26 cellular contexts compared by ENCODE assay signal in genomic region chrX:77412631-77413030, GRCh38. TPM values are rescaled to one million over a fixed set of nuclear protein-coding genes. Genes with fewer than 3 reads are reported as not detected.
DNase-seq lines count a peak whose midpoint lies in the region; ATAC-seq, FAIRE-seq and TF ChIP-seq lines count a peak whose summit lies in the region.
"Had no signal": no experiment of that assay in that cellular context is flagged by ENCODE, and none has a peak within 500 bp of the region (broad histone marks: within the 10 kb centered on the region; RNA-seq: fewer than 3 reads in every experiment).

No MANE protein-coding gene starts in this region.

- no peak overlapping the region for H2BK120ac ChIP-seq in H1 (replicated peaks; ENCODE audit: low read depth, low read length)

- no peak overlapping the region for H4K8ac ChIP-seq in H1 (ENCODE audit: extremely low read depth, insufficient read depth, low read length)

- H2BK15ac ChIP-seq in H1 (ENCODE audit: low read length) = no peak overlapping the region

- WGBS in H1 (ENCODE audit: extremely low coverage in 1 of 2, insufficient coverage in 1 of 2, insufficient read length in 1 of 2, insufficient replicate concordance in 2 of 2, low coverage in 1 of 2, low lambda C conversion rate in 2 of 2, missing lambda C conversion rate in 1 of 2), 2 experiments = 98% methylated on average over 3 of the region's 3 CpGs; no CpG with 5 or more reads in 1 of the 2 experiments

- TF ChIP-seq CTCF in H1 (IDR thresholded peaks at IDR 0.05; ENCODE audit: control extremely low read depth in 1 of 3, insufficient read depth in 1 of 3, low read depth in 1 of 3, low read length in 3 of 3) = no peak
- no peak for TF ChIP-seq CTCF in osteoblast (IDR thresholded peaks at IDR 0.05; ENCODE audit: extremely low read depth, low read depth, low read length)
- no peak for TF ChIP-seq CTCF in colonic mucosa (IDR thresholded peaks at IDR 0.05)

- H3K79me2 ChIP-seq in H1 (ENCODE audit: control insufficient read depth in 1 of 2, insufficient read depth in 2 of 2, low read length in 2 of 2) = no peaks in the 10 kb centered on the region
- H3K79me2 ChIP-seq in osteoblast (ENCODE audit: insufficient read depth, low read length) = no peaks in the 10 kb centered on the region

- no peak overlapping the region for H3K23ac ChIP-seq in H1 (ENCODE audit: insufficient read length)

- H4K20me1 ChIP-seq in H1 (replicated peaks in 1 of 2; ENCODE audit: control insufficient read depth in 1 of 2, insufficient read depth in 2 of 2, low read length in 2 of 2) = no peaks in the 10 kb centered on the region
- no peaks in the 10 kb centered on the region for H4K20me1 ChIP-seq in osteoblast (ENCODE audit: insufficient read depth, low read length)
- H4K20me1 ChIP-seq: BLaER1 had no signal

- H3K4ac ChIP-seq in H1 (replicated peaks; ENCODE audit: insufficient read length, low read depth, low read length) = no peak overlapping the region

- no peaks in the 10 kb centered on the region for H3K4me1 ChIP-seq in H1 (replicated peaks in 1 of 4; ENCODE audit: control insufficient read depth in 3 of 4, insufficient read depth in 4 of 4, low read length in 3 of 4)
- H3K4me1 ChIP-seq in osteoblast (ENCODE audit: insufficient read depth, low read length) = no peaks in the 10 kb centered on the region
- H3K4me1 ChIP-seq in colonic mucosa = no peaks in the 10 kb centered on the region
- H3K4me1 ChIP-seq: BE2C, BLaER1 had no signal

- H3K9ac ChIP-seq in H1 (replicated peaks in 1 of 4; ENCODE audit: extremely low read depth in 1 of 4, low read depth in 3 of 4, low read length in 3 of 4) (no peak overlapping the region), colonic mucosa (ENCODE audit: low read depth in 2 of 2, low read length in 2 of 2) (no peak overlapping the region)
- H3K9ac ChIP-seq: BLaER1 had no signal

- H3K27ac ChIP-seq in H1 (ENCODE audit: low read depth, low read length) = no peak overlapping the region
- no peak overlapping the region for H3K27ac ChIP-seq in osteoblast (ENCODE audit: low read depth, low read length)
- H3K27ac ChIP-seq in colonic mucosa = no peak overlapping the region
- H3K27ac ChIP-seq: BLaER1 had no signal

- H3K4me3 ChIP-seq in H1 (ENCODE audit: extremely low read depth in 1 of 4, insufficient read depth in 2 of 4, low read depth in 3 of 4, low read length in 4 of 4) = no peak overlapping the region
- no peak overlapping the region for H3K4me3 ChIP-seq in osteoblast (ENCODE audit: insufficient read depth, low read length)
- no peak overlapping the region for H3K4me3 ChIP-seq in colonic mucosa
- H3K4me3 ChIP-seq: BLaER1 had no signal

- H3K14ac ChIP-seq in H1 (ENCODE audit: insufficient read length) = no peak overlapping the region

- H2AK5ac ChIP-seq in H1 (ENCODE audit: low read depth, low read length) = no peak overlapping the region

- CTCF ChIA-PET in H1 (lab: Charles Lee; ENCODE audit: partially characterized antibody) = no interaction called here

- no peak overlapping the region for H3K4me2 ChIP-seq in H1 (ENCODE audit: insufficient read depth in 1 of 2, low read depth in 2 of 2, low read length in 2 of 2)
- no peak overlapping the region for H3K4me2 ChIP-seq in osteoblast (ENCODE audit: insufficient read depth, low read length)
- H3K4me2 ChIP-seq: BLaER1 had no signal

- POLR2A ChIA-PET in H1 (lab: Charles Lee; ENCODE audit: partially characterized antibody) = no interaction called here

- no peak for TF ChIP-seq RAD21 in H1 (IDR thresholded peaks at IDR 0.05 in 1 of 2, conservative IDR thresholded peaks at IDR 0.05 in 1 of 2; ENCODE audit: low read depth in 2 of 2, low read length in 2 of 2)

- no peak for TF ChIP-seq EP300 in H1 (IDR thresholded peaks at IDR 0.05; ENCODE audit: borderline replicate concordance in 1 of 2, low read depth in 2 of 2, low read length in 2 of 2)

- TF ChIP-seq POLR2A in H1 (IDR thresholded peaks at IDR 0.05; ENCODE audit: control extremely low read depth in 1 of 2, low read depth in 2 of 2, low read length in 2 of 2) = no peak

- H3K9me3 ChIP-seq in H1 (ENCODE audit: insufficient read depth in 2 of 2, low read depth in 1 of 2, low read length in 1 of 2) (no peaks in the 10 kb centered on the region), osteoblast (ENCODE audit: low read depth, low read length) (no peaks in the 10 kb centered on the region), colonic mucosa (no peaks in the 10 kb centered on the region)
- H3K9me3 ChIP-seq: BE2C had no signal

- intact Hi-C loops in colonic mucosa (cut with DNase I) = no loop called here

- no peak overlapping the region for H2AFZ ChIP-seq in H1 (ENCODE audit: low read length)
- no peak overlapping the region for H2AFZ ChIP-seq in osteoblast (ENCODE audit: low read length)

- no peak overlapping the region for H3K18ac ChIP-seq in H1 (ENCODE audit: extremely low read depth, low read length)

- no peaks in the 10 kb centered on the region for H3K27me3 ChIP-seq in H1 (replicated peaks in 1 of 4; ENCODE audit: control insufficient read depth in 3 of 4, extremely low read depth in 1 of 4, insufficient read depth in 3 of 4, low read length in 3 of 4)
- H3K27me3 ChIP-seq in osteoblast (ENCODE audit: insufficient read depth, low read length) = no peaks in the 10 kb centered on the region
- H3K27me3 ChIP-seq in colonic mucosa = no peaks in the 10 kb centered on the region
- H3K27me3 ChIP-seq: BE2C had no signal

- ATAC-seq in GM21528 (IDR thresholded peaks at IDR 0.05; ENCODE audit: low FRiP score, unreplicated experiment) = no peak

- H3K36me3 ChIP-seq in H1 (ENCODE audit: control insufficient read depth in 2 of 4, insufficient read depth in 4 of 4, low read length in 3 of 4) (no peaks in the 10 kb centered on the region), osteoblast (ENCODE audit: insufficient read depth, low read length) (no peaks in the 10 kb centered on the region), colonic mucosa (no peaks in the 10 kb centered on the region)
- H3K36me3 ChIP-seq: BE2C, BLaER1 had no signal

- H3K56ac ChIP-seq in H1 (replicated peaks; ENCODE audit: insufficient read length, low read depth, low read length) = no peak overlapping the region

- no peak overlapping the region for H2BK20ac ChIP-seq in H1 (ENCODE audit: low read length)

- no peak overlapping the region for H4K5ac ChIP-seq in H1 (ENCODE audit: insufficient read length, low read depth, low read length)

- H3K79me1 ChIP-seq in H1 (ENCODE audit: low read depth, low read length) = no peaks in the 10 kb centered on the region

- no peak overlapping the region for H2BK12ac ChIP-seq in H1 (ENCODE audit: low read depth, low read length)

- no peak overlapping the region for H2BK5ac ChIP-seq in H1 (ENCODE audit: low read depth, low read length)

- peak; percentile 52 for FAIRE-seq in H1 (lab: Jason Lieb, UNC)
- FAIRE-seq: A204.1, G401.6, GM12891, GM19239 had no signal

- no peaks in the 10 kb centered on the region for H3K23me2 ChIP-seq in H1 (ENCODE audit: low read depth, low read length)

- H4K91ac ChIP-seq in H1 (replicated peaks; ENCODE audit: insufficient read length, low read length) = no peak overlapping the region

- DNase-seq in H1 (ENCODE audit: low read depth in 1 of 2, low spot score in 2 of 2) (no peak), osteoblast (ENCODE audit: insufficient read length, low spot score, missing footprints) (peak; percentile 60), colonic mucosa (no peak), DMS79 treated with DMSO at 0.1 percent for 48 hours (lab: John Stamatoyannopoulos, UW) (no peak)
- DNase-seq: 8988T; ACHN; BE2C; C1 segment of cervical spinal cord; CD4-positive, alpha-beta memory T cell; CD4-positive, CD25-positive, alpha-beta regulatory T cell; CD8-positive, alpha-beta memory T cell; COR-L47; DMS 273 treated with DMSO at 0.1 percent for 48 hours; DMS153; DMS53; DMS79; GF-D8 had no signal

RNA-seq across cellular contexts. Expression of gene FGF16, which starts 34.6 kb away (rescaled TPM):
- 1.4 TPM in 2 replicates for total RNA-seq in H1 (2021; fragmentation: NEBNext Ultra II Directional; extraction: Animal tissue kit (Norgen Biotek cat#: 25700))
- 0.50 and 0.61 TPM in 2 replicates for polyA plus RNA-seq in H1 (2011; rRNA removed)
- 0.58 TPM for polyA plus RNA-seq in H1 (2011; cell fraction: cytosol; rRNA removed)
- polyA plus RNA-seq in H1 (2011; cell fraction: nucleus; rRNA removed) = 1.1 TPM
- 0.51 to 0.98 TPM (median 0.72 TPM) in 4 replicates for polyA plus RNA-seq in H1 (2012, experiment 1 of 2)
- 0.29 TPM for polyA plus RNA-seq in H1 (2012, experiment 2 of 2)
- 1.5 TPM for polyA plus RNA-seq in H1 (2013, experiment 1 of 2)
- polyA plus RNA-seq in H1 (2013, experiment 2 of 2) = 1.6 TPM
- polyA minus RNA-seq in H1 (2011; rRNA and poly(A)+ RNA removed) = 0.35 and 0.39 TPM in 2 replicates
- not detected for polyA minus RNA-seq in H1 (2011; cell fraction: cytosol; rRNA and poly(A)+ RNA removed)
- 1.2 TPM for polyA minus RNA-seq in H1 (2011; cell fraction: nucleus; rRNA and poly(A)+ RNA removed)
- under 0.01 and 0.36 TPM in 2 replicates for total RNA-seq in osteoblast
- not detected for total RNA-seq in colonic mucosa
- total RNA-seq: A673; CD4-positive, alpha-beta memory T cell; CD4-positive, CD25-positive, alpha-beta regulatory T cell; CD8-positive, alpha-beta memory T cell had no signal
- polyA plus RNA-seq: AG04450; CD14-positive monocyte; CD4-positive, alpha-beta memory T cell; CD4-positive, CD25-positive, alpha-beta regulatory T cell; CD8-positive, alpha-beta memory T cell had no signal
